ENCODE assay signal across 1 cellular context in genomic region chr2:43831438-43832294, GRCh38.
TF ChIP-seq lines count a peak whose summit lies in the region.

No MANE protein-coding gene starts in this region.

TF ChIP-seq in K562, 482 proteins besides CTCF, POLR2A, EP300 and RAD21:
- TF ChIP-seq ZNF277 (CRISPR knock-in tag; IDR thresholded peaks at IDR 0.05; ENCODE audit: borderline replicate concordance) (no peak), HEY1 (CRISPR knock-in tag; IDR thresholded peaks at IDR 0.05; ENCODE audit: borderline replicate concordance) (no peak), SIRT6 (IDR thresholded peaks at IDR 0.05; ENCODE audit: low read depth, low read length) (no peak), ZNF316 (IDR thresholded peaks at IDR 0.05) (no peak), RNF219 (CRISPR knock-in tag; IDR thresholded peaks at IDR 0.05) (no peak), ZBTB33 (CRISPR knock-in tag; IDR thresholded peaks at IDR 0.05) (no peak), ZNF512 (tag; IDR thresholded peaks at IDR 0.05) (no peak), ZNF384 (IDR thresholded peaks at IDR 0.05; ENCODE audit: low read depth, low read length) (no peak), LEF1 (IDR thresholded peaks at IDR 0.05) (no peak), GABPA (tag; conservative IDR thresholded peaks at IDR 0.05; ENCODE audit: low read depth) (no peak), HINFP (tag; conservative IDR thresholded peaks at IDR 0.05; ENCODE audit: low read depth) (no peak), MCM3 (IDR thresholded peaks at IDR 0.05) (no peak), NFRKB (IDR thresholded peaks at IDR 0.05; ENCODE audit: low read depth) (no peak), MIER1 (IDR thresholded peaks at IDR 0.05; ENCODE audit: low read depth) (no peak), ZNF146 (CRISPR knock-in tag; IDR thresholded peaks at IDR 0.05; ENCODE audit: unreplicated experiment) (no peak)
